Comparison of ENCODE assay signal across 8 cellular contexts in the genomic region with DNA sequence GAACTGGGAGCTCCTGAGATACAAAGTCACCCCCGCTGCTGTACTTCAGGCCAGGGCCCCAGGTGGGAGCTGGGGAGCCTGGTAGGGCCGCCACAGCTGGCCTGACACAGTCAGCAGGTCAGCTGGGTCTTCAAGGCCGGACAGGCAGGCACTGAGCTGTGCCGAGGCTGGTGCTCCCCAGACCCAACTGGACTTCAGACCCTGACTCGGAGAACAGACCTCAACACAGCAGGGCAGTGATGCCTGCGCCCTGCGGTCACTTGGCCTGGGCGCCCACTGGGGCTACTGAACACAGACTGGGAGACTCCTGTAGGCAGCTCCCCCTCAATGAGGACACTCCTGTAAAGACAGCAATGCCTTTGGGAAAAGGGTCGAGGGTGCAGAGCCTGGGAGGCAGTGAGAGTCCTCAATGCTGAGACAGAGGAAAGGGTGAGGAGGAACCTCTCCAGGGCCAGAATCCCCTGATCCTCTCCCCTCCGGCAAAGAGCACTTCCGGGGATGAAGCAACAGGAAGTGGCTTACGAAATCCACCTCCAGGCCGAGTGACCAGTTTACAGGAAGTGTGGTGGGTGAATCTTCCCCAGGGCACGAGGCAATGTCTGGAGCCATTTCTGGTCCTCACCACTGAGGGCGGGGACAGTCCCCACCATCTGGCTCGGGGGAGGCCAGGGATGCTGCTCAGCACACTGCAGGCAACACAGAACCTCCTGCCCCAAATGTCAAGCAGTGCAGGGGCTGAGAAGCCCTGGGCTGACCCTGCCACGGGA. TPM values are rescaled to one million over a fixed set of nuclear protein-coding genes. Genes with fewer than 3 reads are reported as not detected.
DNase-seq lines count a peak whose midpoint lies in the region; ATAC-seq, FAIRE-seq and TF ChIP-seq lines count a peak whose summit lies in the region.

No MANE protein-coding gene starts in this region.

- H3K36me3 ChIP-seq in heart right ventricle (peaks cover 0 to 9% (median 0%) of the 10 kb centered on the region in 9 donors), skeletal muscle tissue (ENCODE audit: control insufficient read depth in 3 of 3, insufficient read depth in 3 of 3, low read length in 3 of 3) (peaks cover 0 to 3% (median 2%) of the 10 kb centered on the region in 3 donors)

- peak overlapping the region in 2 of 3 donors; percentile 58 to 60 for H3K9ac ChIP-seq in skeletal muscle tissue (ENCODE audit: low read depth in 1 of 3, low read length in 3 of 3)

- intact Hi-C loops in heart right ventricle (cut with DNase I) = loop anchor here in 1 of 10 donors (5.0 kb wide), 1 partner anchor 79 kb away; a partner anchor contains a TSS

- no peaks in the 10 kb centered on the region for H3K27me3 ChIP-seq in heart right ventricle
- H3K27me3 ChIP-seq in skeletal muscle tissue (ENCODE audit: control insufficient read depth in 3 of 3, insufficient read depth in 3 of 3, low read length in 3 of 3) = no peaks in the 10 kb centered on the region

- FAIRE-seq in GM12891 (lab: Jason Lieb, UNC) = peak; percentile 95

- H3K36me3 Mint-ChIP-seq in activated naive CD4-positive, alpha-beta T cell treated with anti-CD3 and anti-CD28 coated beads, Interleukin-2, amount 50 U/mL, for 24 hours = no peaks in the 10 kb centered on the region

- peak overlapping the region; percentile 19 to 96 (median 81) for H3K27ac ChIP-seq in heart right ventricle
- H3K27ac ChIP-seq in skeletal muscle tissue (ENCODE audit: low read depth, low read length) = peak overlapping the region; percentile 65

- H3K9me3 Mint-ChIP-seq in activated naive CD4-positive, alpha-beta T cell treated with anti-CD3 and anti-CD28 coated beads, Interleukin-2, amount 50 U/mL, for 24 hours = no peaks in the 10 kb centered on the region

- H3K4me1 ChIP-seq in heart right ventricle = peaks cover 20 to 99% (median 64%) of the 10 kb centered on the region in 9 donors
- peaks cover 71 to 92% (median 82%) of the 10 kb centered on the region in 3 donors for H3K4me1 ChIP-seq in skeletal muscle tissue (ENCODE audit: control insufficient read depth in 3 of 3, insufficient read depth in 3 of 3, low read length in 3 of 3)

- no peak overlapping the region for H3K4me3 ChIP-seq in heart right ventricle
- peak overlapping the region in 1 of 3 donors; percentile 22 for H3K4me3 ChIP-seq in skeletal muscle tissue (ENCODE audit: low read length in 3 of 3)

- peak; percentile 66 for ATAC-seq in HG02763 (IDR thresholded peaks at IDR 0.05; ENCODE audit: unreplicated experiment)
- ATAC-seq in heart right ventricle = peak; percentile 71 to 87 (median 78)
- no peak for ATAC-seq in HG03139 (IDR thresholded peaks at IDR 0.05; ENCODE audit: unreplicated experiment)

- H3K4me3 Mint-ChIP-seq in activated naive CD4-positive, alpha-beta T cell treated with anti-CD3 and anti-CD28 coated beads, Interleukin-2, amount 50 U/mL, for 24 hours = peak overlapping the region; percentile 74

- H3K27me3 Mint-ChIP-seq in activated naive CD4-positive, alpha-beta T cell treated with anti-CD3 and anti-CD28 coated beads, Interleukin-2, amount 50 U/mL, for 24 hours = no peaks in the 10 kb centered on the region

- TF ChIP-seq POLR2A in GM12891 (IDR thresholded peaks at IDR 0.05; ENCODE audit: low read depth, low read length) = no peak; the same call in 1 of the 2 replicates

- H3K9me3 ChIP-seq in heart right ventricle (no peaks in the 10 kb centered on the region), skeletal muscle tissue (ENCODE audit: control insufficient read depth in 3 of 3, low read length in 3 of 3) (no peaks in the 10 kb centered on the region)

- peak; percentile 82 for DNase-seq in GM12891 (ENCODE audit: insufficient read length, low spot score)
- DNase-seq in RPMI7951 (ENCODE audit: low read depth) = peak; percentile 97
- DNase-seq in heart right ventricle = peak; percentile 71 to 80
- no peak for DNase-seq in DMS79 (lab: John Stamatoyannopoulos, UW)

- WGBS in heart right ventricle, 2 donors = 58 to 72% methylated on average over 17 of the region's 17 CpGs

- TF ChIP-seq CTCF in heart right ventricle (IDR thresholded peaks at IDR 0.05) = no peak

- H3K4me1 Mint-ChIP-seq in activated naive CD4-positive, alpha-beta T cell treated with anti-CD3 and anti-CD28 coated beads, Interleukin-2, amount 50 U/mL, for 24 hours = peaks cover 75% of the 10 kb centered on the region

- H3K27ac Mint-ChIP-seq in activated naive CD4-positive, alpha-beta T cell treated with anti-CD3 and anti-CD28 coated beads, Interleukin-2, amount 50 U/mL, for 24 hours = peak overlapping the region; percentile 84

TF ChIP-seq in GM12891, 5 proteins besides CTCF, POLR2A, EP300 and RAD21:
- TF ChIP-seq POLR2AphosphoS5 (IDR thresholded peaks at IDR 0.05; ENCODE audit: low read depth, low read length) = peak; percentile 41; the same call in 1 of the 2 replicates
- no peak for TF ChIP-seq TAF1 (IDR thresholded peaks at IDR 0.05; ENCODE audit: low read depth, low read length)
- TF ChIP-seq PAX5 (IDR thresholded peaks at IDR 0.05; ENCODE audit: insufficient read depth, low read length, severe bottlenecking) = peak; percentile 39
- TF ChIP-seq POU2F2 (IDR thresholded peaks at IDR 0.05; ENCODE audit: low read depth, low read length) = peak; percentile 54; the same call in 1 of the 2 replicates
- TF ChIP-seq SPI1 (IDR thresholded peaks at IDR 0.05; ENCODE audit: low read depth, low read length) = peak; percentile 77

RNA-seq across cellular contexts. Expression of a gene that starts 40.8 kb away (rescaled TPM):
- polyA plus RNA-seq in GM12891 (2012; ENCODE audit: low read depth, missing spikeins) = 14.3 TPM
- total RNA-seq in RPMI7951 (2014; rRNA removed; shearing (Covaris generic)) = 9.9 and 20.9 TPM in 2 replicates
- total RNA-seq in heart right ventricle (10 to 100 TPM; 12.6 to 40.7 (median 18.0) TPM), skeletal muscle tissue (86.6 TPM)
- 100 to 1,000 TPM in 1 of 2 donors, 10 to 100 TPM in 1; 21.4 to 137 TPM for polyA plus RNA-seq in heart right ventricle

RNA-seq across cellular contexts. Expression of a gene that starts 43.1 kb away (rescaled TPM):
- 11.9 TPM for polyA plus RNA-seq in GM12891 (2012; ENCODE audit: low read depth, missing spikeins)
- total RNA-seq in RPMI7951 (2014; rRNA removed; shearing (Covaris generic)) = 6.5 and 7.2 TPM in 2 replicates
- 10 to 100 TPM in 2 of 10 donors, 1 to 10 TPM in 8; 5.7 to 13.1 (median 7.5) TPM for total RNA-seq in heart right ventricle
- polyA plus RNA-seq in heart right ventricle = 1 to 10 TPM; 4.0 to 6.7 TPM
- 24.5 TPM for total RNA-seq in skeletal muscle tissue

RNA-seq across cellular contexts. Expression of a gene that starts 59.5 kb away (rescaled TPM):
- 60.3 TPM for polyA plus RNA-seq in GM12891 (2012; ENCODE audit: low read depth, missing spikeins)
- total RNA-seq in RPMI7951 (2014; rRNA removed; shearing (Covaris generic)) = 25.1 and 38.9 TPM in 2 replicates
- 10 to 100 TPM; 17.6 to 47.1 (median 27.3) TPM for total RNA-seq in heart right ventricle
- polyA plus RNA-seq in heart right ventricle = 10 to 100 TPM; 41.3 to 51.6 TPM
- 79.3 TPM for total RNA-seq in skeletal muscle tissue
